ENCODE assay signal across 21 cellular contexts in genomic region chr12:32293808-32294419, GRCh38.
"Had no signal": no experiment of that assay in that cellular context is flagged by ENCODE, and none has a peak within 500 bp of the region (broad histone marks: within the 10 kb centered on the region; RNA-seq: fewer than 3 reads in every experiment).

No MANE protein-coding gene starts in this region.

- H3K27me3 Mint-ChIP-seq: activated CD4-positive, alpha-beta memory T cell treated with anti-CD3 and anti-CD28 coated beads for 36 hours; activated CD8-positive, alpha-beta memory T cell treated with anti-CD3 and anti-CD28 coated beads, Interleukin-2, amount 10 ng/mL, durations not matched to agents 7 days and 5 days; activated naive CD8-positive, alpha-beta T cell treated with anti-CD3 and anti-CD28 coated beads, Interleukin-2, amount 50 U/mL, for 24 hours; progenitor cell of endocrine pancreas; stimulated activated naive B cell treated with anti-CD40 and anti-IgM and Interleukin-4, amounts not matched to agents 10 μg/mL and 1 μg/mL and 100 μg/mL, for 72 hours had no signal

- H3K4me3 ChIP-seq: esophagus muscularis mucosa, right atrium auricular region, skin epidermis, tibial artery, uterus had no signal

- H3K27ac Mint-ChIP-seq: activated CD4-positive, alpha-beta memory T cell treated with anti-CD3 and anti-CD28 coated beads for 36 hours; activated CD8-positive, alpha-beta memory T cell treated with anti-CD3 and anti-CD28 coated beads, Interleukin-2, amount 10 ng/mL, durations not matched to agents 7 days and 5 days; activated naive CD4-positive, alpha-beta T cell treated with anti-CD3 and anti-CD28 coated beads for 36 hours; activated naive CD8-positive, alpha-beta T cell treated with anti-CD3 and anti-CD28 coated beads, Interleukin-2, amount 50 U/mL, for 24 hours; activated T-helper 2 cell treated with anti-CD3 and anti-CD28 coated beads, Interferon-gamma antibody, Interleukin-2, Interleukin-4, amounts not matched to agents 10 μg/mL and 5 μg/mL and 100 μg/mL, durations not matched to agents 14 hours and 24 hours and 36 hours; nephron; progenitor cell of endocrine pancreas; stimulated activated naive B cell treated with anti-CD40 and anti-IgM and Interleukin-4, amounts not matched to agents 10 μg/mL and 1 μg/mL and 100 μg/mL, for 72 hours had no signal

- H3K36me3 ChIP-seq: esophagus muscularis mucosa, right atrium auricular region, uterus had no signal

- H3K36me3 Mint-ChIP-seq: activated CD8-positive, alpha-beta memory T cell treated with anti-CD3 and anti-CD28 coated beads, Interleukin-2, amount 10 ng/mL, durations not matched to agents 7 days and 5 days had no signal

- ATAC-seq: activated CD8-positive, alpha-beta memory T cell treated with anti-CD3 and anti-CD28 coated beads, Interleukin-2, amount 10 ng/mL, durations not matched to agents 7 days and 5 days; activated naive CD8-positive, alpha-beta T cell treated with anti-CD3 and anti-CD28 coated beads, Interleukin-2, amount 50 U/mL, for 24 hours; stimulated activated naive B cell treated with anti-CD40 and anti-IgM and Interleukin-4, amounts not matched to agents 10 μg/mL and 1 μg/mL and 100 μg/mL, for 72 hours had no signal

- H3K9me3 ChIP-seq: esophagus muscularis mucosa, right atrium auricular region, tibial artery, uterus had no signal

- DNase-seq: activated CD4-positive, alpha-beta memory T cell treated with anti-CD3 and anti-CD28 coated beads for 36 hours; activated CD8-positive, alpha-beta memory T cell treated with anti-CD3 and anti-CD28 coated beads, Interleukin-2, amount 10 ng/mL, durations not matched to agents 7 days and 5 days; activated naive CD4-positive, alpha-beta T cell treated with anti-CD3 and anti-CD28 coated beads for 36 hours; activated naive CD8-positive, alpha-beta T cell treated with anti-CD3 and anti-CD28 coated beads, Interleukin-2, amount 50 U/mL, for 24 hours; activated T-cell treated with anti-CD3 and anti-CD28 coated beads, Interleukin-2, amount 50 U/mL, for 1 hour; aorta; foreskin fibroblast; kidney glomerular epithelial cell; mesenchymal stem cell; stimulated activated CD4-positive, alpha-beta T cell treated with anti-CD3 and anti-CD28 coated beads, Interleukin-15, amount 100 ng/mL, for 24 hours; stimulated activated CD4-positive, alpha-beta T cell treated with anti-CD3 and anti-CD28 coated beads, Interleukin-4, amount 100 ng/mL, for 1 hour; stimulated activated naive B cell treated with anti-CD40 and anti-IgM and Interleukin-4, amounts not matched to agents 10 μg/mL and 1 μg/mL and 100 μg/mL, for 72 hours; T1000; tibial artery; uterus had no signal

- H3K9me3 Mint-ChIP-seq: activated CD4-positive, alpha-beta memory T cell treated with anti-CD3 and anti-CD28 coated beads for 36 hours; activated naive CD8-positive, alpha-beta T cell treated with anti-CD3 and anti-CD28 coated beads, Interleukin-2, amount 50 U/mL, for 24 hours; activated T-helper 2 cell treated with anti-CD3 and anti-CD28 coated beads, Interferon-gamma antibody, Interleukin-2, Interleukin-4, amounts not matched to agents 10 μg/mL and 5 μg/mL and 100 μg/mL, durations not matched to agents 14 hours and 24 hours and 36 hours; nephron; stimulated activated naive B cell treated with anti-CD40 and anti-IgM and Interleukin-4, amounts not matched to agents 10 μg/mL and 1 μg/mL and 100 μg/mL, for 72 hours had no signal

- H3K27ac ChIP-seq: esophagus muscularis mucosa, right atrium auricular region, skin epidermis, tibial artery, uterus had no signal

- H3K4me3 Mint-ChIP-seq: activated CD4-positive, alpha-beta memory T cell treated with anti-CD3 and anti-CD28 coated beads for 36 hours; activated CD8-positive, alpha-beta memory T cell treated with anti-CD3 and anti-CD28 coated beads, Interleukin-2, amount 10 ng/mL, durations not matched to agents 7 days and 5 days; activated naive CD4-positive, alpha-beta T cell treated with anti-CD3 and anti-CD28 coated beads for 36 hours; activated naive CD8-positive, alpha-beta T cell treated with anti-CD3 and anti-CD28 coated beads, Interleukin-2, amount 50 U/mL, for 24 hours; nephron; stimulated activated naive B cell treated with anti-CD40 and anti-IgM and Interleukin-4, amounts not matched to agents 10 μg/mL and 1 μg/mL and 100 μg/mL, for 72 hours had no signal

- H3K27me3 ChIP-seq: esophagus muscularis mucosa, right atrium auricular region, tibial artery, uterus had no signal

- H3K4me1 Mint-ChIP-seq: activated CD8-positive, alpha-beta memory T cell treated with anti-CD3 and anti-CD28 coated beads, Interleukin-2, amount 10 ng/mL, durations not matched to agents 7 days and 5 days; activated naive CD8-positive, alpha-beta T cell treated with anti-CD3 and anti-CD28 coated beads, Interleukin-2, amount 50 U/mL, for 24 hours had no signal

- H3K4me1 ChIP-seq: esophagus muscularis mucosa, uterus had no signal
